ENCODE assay signal across 21 cellular contexts in genomic region chr2:111192778-111193368, GRCh38.
DNase-seq lines count a peak whose midpoint lies in the region; ATAC-seq, FAIRE-seq and TF ChIP-seq lines count a peak whose summit lies in the region.
"Had no signal": no experiment of that assay in that cellular context is flagged by ENCODE, and none has a peak within 500 bp of the region (broad histone marks: within the 10 kb centered on the region; RNA-seq: fewer than 3 reads in every experiment).

No MANE protein-coding gene starts in this region.

- H3F3A ChIP-seq in PC-9 (ENCODE audit: insufficient read depth, low read depth), result no peaks in the 10 kb centered on the region

- intact Hi-C loops in K562 (cut with micrococcal nuclease), result no loop called here
- intact Hi-C loops in esophagus muscularis mucosa (cut with DNase I), result no loop called here
- intact Hi-C loops in right lobe of liver (cut with DNase I), result no loop called here
- intact Hi-C loops in PC-9 (cut with micrococcal nuclease; ENCODE audit: unreplicated experiment), result no loop called here

- H3K4me1 ChIP-seq in A549 (0 out of 3 replicates have a peak, but pooled peaks cover 3% of the 10 kb centered on the region), K562 (replicated peaks in 1 of 2; ENCODE audit: control insufficient read depth in 2 of 2, insufficient read depth in 2 of 2, low read length in 2 of 2) (no peaks in the 10 kb centered on the region; a peak in 1 of 5 replicates), esophagus muscularis mucosa (no peaks in the 10 kb centered on the region), right lobe of liver (peaks cover 0 to 12% (median 5%) of the 10 kb centered on the region in 4 donors), PC-9 (replicated peaks; ENCODE audit: insufficient read depth) (no peaks in the 10 kb centered on the region), HAP-1 (no peaks in the 10 kb centered on the region)
- H3K4me1 ChIP-seq: BE2C had no signal

- no TSS peak for BruUV-seq in K562 (replicated peaks; lab: Mats Ljungman, UMichigan)
- BruUV-seq in PC-9 (replicated peaks; lab: Mats Ljungman, UMichigan), result no TSS peak

- H3K36me3 ChIP-seq in K562 (ENCODE audit: control insufficient read depth, insufficient read depth, low read length), result no peaks in the 10 kb centered on the region
- H3K36me3 ChIP-seq in esophagus muscularis mucosa, result no peaks in the 10 kb centered on the region
- no peaks in the 10 kb centered on the region for H3K36me3 ChIP-seq in right lobe of liver
- no peaks in the 10 kb centered on the region for H3K36me3 ChIP-seq in PC-9 (ENCODE audit: low read depth)
- H3K36me3 ChIP-seq in HAP-1 (replicated peaks), result no peaks in the 10 kb centered on the region
- H3K36me3 ChIP-seq: BE2C had no signal

- no peak overlapping the region for H3K27ac ChIP-seq in A549
- H3K27ac ChIP-seq in K562 (ENCODE audit: extremely low read depth, low read depth, low read length), result no peak overlapping the region
- H3K27ac ChIP-seq in esophagus muscularis mucosa (replicated peaks in 1 of 4), result no peak overlapping the region
- no peak overlapping the region for H3K27ac ChIP-seq in right lobe of liver
- no peak overlapping the region for H3K27ac ChIP-seq in PC-9
- H3K27ac ChIP-seq: HL-60 had no signal

- DNase-seq in A549 (ENCODE audit: low read depth in 1 of 2, low spot score in 1 of 2) (no peak), K562 (ENCODE audit: extremely low read depth in 1 of 4, low spot score in 3 of 4) (no peak), esophagus muscularis mucosa (ENCODE audit: extremely low spot score) (peak; percentile 42), right lobe of liver (no peak), DMS153 (lab: John Stamatoyannopoulos, UW) (no peak), PC-9 (no peak), HAP-1 (ENCODE audit: low spot score in 2 of 2) (no peak)
- DNase-seq: ACHN; BE2C; C1 segment of cervical spinal cord; CD4-positive, CD25-positive, alpha-beta regulatory T cell; CD8-positive, alpha-beta memory T cell; COR-L47; DND-41; EL; GOT3; H9; KG1 had no signal

- TF ChIP-seq POLR2A in A549 (IDR thresholded peaks at IDR 0.05; ENCODE audit: low read length), result no peak
- TF ChIP-seq POLR2A in K562 (conservative IDR thresholded peaks at IDR 0.05), result no peak
- TF ChIP-seq POLR2A in esophagus muscularis mucosa (IDR thresholded peaks at IDR 0.05; ENCODE audit: low read depth), result no peak
- no peak for TF ChIP-seq POLR2A in right lobe of liver (IDR thresholded peaks at IDR 0.05)

- H3K4me3 ChIP-seq in A549 (no peak overlapping the region), K562 (no peak overlapping the region), esophagus muscularis mucosa (no peak overlapping the region), right lobe of liver (no peak overlapping the region), PC-9 (no peak overlapping the region), HAP-1 (no peak overlapping the region)
- H3K4me3 ChIP-seq: GM12878 had no signal

- 0% methylated on average over 1 of the region's 1 CpG for WGBS in A549 (ENCODE audit: missing lambda C conversion rate)
- no CpG with 5 or more reads among the region's 1 CpG for WGBS in K562 (ENCODE audit: insufficient coverage, low coverage, missing lambda C conversion rate)
- 100% methylated on average over 1 of the region's 1 CpG for WGBS in esophagus muscularis mucosa
- 33% methylated on average over 1 of the region's 1 CpG for WGBS in right lobe of liver (ENCODE audit: insufficient coverage, low coverage, low lambda C conversion rate, missing lambda C conversion rate)

- in situ Hi-C loops in K562 (cut with MboI), result no loop called here
- in situ Hi-C loops in HAP-1 (cut with MboI; ENCODE audit: low sequenced_read_pairs), result no loop called here

- FAIRE-seq in A549 (lab: Jason Lieb, UNC) (no peak), K562 (lab: Jason Lieb, UNC) (no peak)
- FAIRE-seq: D721Med, GM12878 had no signal

- no peaks in the 10 kb centered on the region for H3K9me1 ChIP-seq in K562 (ENCODE audit: control insufficient read depth, insufficient read depth, low read length)

- no peak for TF ChIP-seq CTCF in A549 (IDR thresholded peaks at IDR 0.05)
- TF ChIP-seq CTCF in K562 (IDR thresholded peaks at IDR 0.05 in 2 of 3, conservative IDR thresholded peaks at IDR 0.05 in 1 of 3; ENCODE audit: insufficient read depth in 2 of 3, low read depth in 1 of 3, low read length in 3 of 3), result no peak
- TF ChIP-seq CTCF in esophagus muscularis mucosa (IDR thresholded peaks at IDR 0.05), result no peak
- no peak for TF ChIP-seq CTCF in right lobe of liver (IDR thresholded peaks at IDR 0.05)
- TF ChIP-seq CTCF in PC-9 (conservative IDR thresholded peaks at IDR 0.05), result no peak

- H3K9me3 ChIP-seq in A549, result no peaks in the 10 kb centered on the region
- H3K9me3 ChIP-seq in K562 (replicated peaks; ENCODE audit: control insufficient read depth, insufficient read depth, low read depth, low read length), result no peaks in the 10 kb centered on the region
- no peaks in the 10 kb centered on the region for H3K9me3 ChIP-seq in esophagus muscularis mucosa
- no peaks in the 10 kb centered on the region for H3K9me3 ChIP-seq in right lobe of liver
- H3K9me3 ChIP-seq in PC-9 (ENCODE audit: insufficient read depth, low read depth), result no peaks in the 10 kb centered on the region
- H3K9me3 ChIP-seq in HAP-1, result no peaks in the 10 kb centered on the region
- H3K9me3 ChIP-seq: BE2C had no signal

- no peak for ATAC-seq in A549
- no peak for ATAC-seq in K562
- ATAC-seq in right lobe of liver, result peak; percentile 59 to 85 (median 78)
- ATAC-seq: GM12878 had no signal

- POLR2A ChIA-PET in A549 (lab: Yijun Ruan, JAX), result no interaction called here
- POLR2A ChIA-PET in K562 (lab: Yijun Ruan, JAX), result no interaction called here
- POLR2A ChIA-PET in PC-9 (lab: Charles Lee; ENCODE audit: unreplicated experiment), result no interaction called here

- H4K20me1 ChIP-seq in K562 (replicated peaks; ENCODE audit: control insufficient read depth, insufficient read depth, low read length) (no peaks in the 10 kb centered on the region; the same call in 1 of the 2 replicates), PC-9 (ENCODE audit: insufficient read depth) (no peaks in the 10 kb centered on the region)

- H3K79me2 ChIP-seq in K562 (ENCODE audit: control insufficient read depth, insufficient read depth, low read length) (no peaks in the 10 kb centered on the region), PC-9 (ENCODE audit: low read depth) (no peaks in the 10 kb centered on the region)

- TF ChIP-seq EP300 in A549 (IDR thresholded peaks at IDR 0.05), result no peak
- no peak for TF ChIP-seq EP300 in K562 (IDR thresholded peaks at IDR 0.05; ENCODE audit: low read length)
- TF ChIP-seq EP300 in esophagus muscularis mucosa (IDR thresholded peaks at IDR 0.05), result no peak

- H3K4me2 ChIP-seq in A549 (no peak overlapping the region), K562 (ENCODE audit: insufficient read depth, low read length) (no peak overlapping the region), PC-9 (no peak overlapping the region)

- H3K9ac ChIP-seq in K562 (ENCODE audit: insufficient read depth in 1 of 2, low read depth in 2 of 2, low read length in 2 of 2), result no peak overlapping the region

- H3K27me3 ChIP-seq in K562 (ENCODE audit: control insufficient read depth in 2 of 2, insufficient read depth in 2 of 2, low read length in 2 of 2), result no peaks in the 10 kb centered on the region
- H3K27me3 ChIP-seq in esophagus muscularis mucosa, result no peaks in the 10 kb centered on the region
- H3K27me3 ChIP-seq in right lobe of liver, result no peaks in the 10 kb centered on the region
- H3K27me3 ChIP-seq in PC-9 (ENCODE audit: insufficient read depth, low read depth), result no peaks in the 10 kb centered on the region
- no peaks in the 10 kb centered on the region for H3K27me3 ChIP-seq in HAP-1 (ENCODE audit: low read depth)
- H3K27me3 ChIP-seq: BE2C had no signal

- TF ChIP-seq RAD21 in A549 (conservative IDR thresholded peaks at IDR 0.05 in 1 of 2, IDR thresholded peaks at IDR 0.05 in 1 of 2) (no peak), K562 (CRISPR knock-in tag; conservative IDR thresholded peaks at IDR 0.05 in 1 of 2, IDR thresholded peaks at IDR 0.05 in 1 of 2) (no peak)

- CTCF ChIA-PET in A549 (lab: Yijun Ruan, JAX), result interaction anchor here (1.0 kb wide), 1 partner anchor 13 kb away, joined by 4 read pairs; no protein-coding TSS in a partner anchor
- CTCF ChIA-PET in K562 (lab: Yijun Ruan, JAX; ENCODE audit: low intra/inter-chr PET ratio), result no interaction called here
- CTCF ChIA-PET in PC-9 (lab: Charles Lee), result no interaction called here

- no peaks in the 10 kb centered on the region for H3K9me2 ChIP-seq in PC-9 (ENCODE audit: insufficient read depth)

- H2AFZ ChIP-seq in K562 (ENCODE audit: low read depth, low read length), result no peak overlapping the region
- no peak overlapping the region for H2AFZ ChIP-seq in PC-9

TF ChIP-seq in A549, 52 proteins besides CTCF, POLR2A, EP300 and RAD21:
- TF ChIP-seq, protein P1, sequence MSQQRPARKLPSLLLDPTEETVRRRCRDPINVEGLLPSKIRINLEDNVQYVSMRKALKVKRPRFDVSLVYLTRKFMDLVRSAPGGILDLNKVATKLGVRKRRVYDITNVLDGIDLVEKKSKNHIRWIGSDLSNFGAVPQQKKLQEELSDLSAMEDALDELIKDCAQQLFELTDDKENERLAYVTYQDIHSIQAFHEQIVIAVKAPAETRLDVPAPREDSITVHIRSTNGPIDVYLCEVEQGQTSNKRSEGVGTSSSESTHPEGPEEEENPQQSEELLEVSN (IDR thresholded peaks at IDR 0.05; ENCODE audit: borderline replicate concordance, low read depth), result no peak
- peak; percentile 96 for TF ChIP-seq MAFK (IDR thresholded peaks at IDR 0.05; ENCODE audit: partially characterized antibody)

TF ChIP-seq in K562, 482 proteins besides CTCF, POLR2A, EP300 and RAD21 (continues in another document):
- TF ChIP-seq RAD51 (IDR thresholded peaks at IDR 0.05; ENCODE audit: borderline replicate concordance, low read depth) (no peak), MAFK (IDR thresholded peaks at IDR 0.05; ENCODE audit: low read length) (peak; percentile 95), NFE2 (IDR thresholded peaks at IDR 0.05; ENCODE audit: low read depth) (no peak), ELF1 (tag; IDR thresholded peaks at IDR 0.05) (no peak), DNMT1 (IDR thresholded peaks at IDR 0.05) (no peak), C11orf30 (IDR thresholded peaks at IDR 0.05; ENCODE audit: low read depth) (peak; percentile 90), TEAD4 (IDR thresholded peaks at IDR 0.05; ENCODE audit: low read length) (no peak), TEAD4 (CRISPR knock-in tag; IDR thresholded peaks at IDR 0.05; ENCODE audit: borderline replicate concordance) (no peak), ETV6 (IDR thresholded peaks at IDR 0.05; ENCODE audit: borderline replicate concordance in 1 of 2, low read depth in 2 of 2, low read length in 1 of 2) (no peak), ETV6 (CRISPR knock-in tag; IDR thresholded peaks at IDR 0.05; ENCODE audit: borderline replicate concordance) (no peak), ZC3H8 (IDR thresholded peaks at IDR 0.05) (no peak), ZNF316 (IDR thresholded peaks at IDR 0.05) (peak; percentile 91), ZFX (CRISPR knock-in tag; IDR thresholded peaks at IDR 0.05) (no peak), U2AF1 (optimal IDR thresholded peaks at IDR 0.05; ENCODE audit: low read depth, low read length) (no peak), MAFF (IDR thresholded peaks at IDR 0.05; ENCODE audit: low read length) (peak; percentile 93), MAFG (tag; conservative IDR thresholded peaks at IDR 0.05) (peak; percentile 88)

Comparison
In these comparisons a context has a peak if more than half of its experiments do, and no peak if none do; other contexts are left out.
1. ATAC-seq: peak in right lobe of liver (4 of 4); none in A549 (0 of 2) and K562 (single experiment).
2. Of the 35 proteins assayed by ChIP-seq in both K562 and A549: peak only in K562: none; only in A549: none; in both: MAFK; in neither: 34.